In genomic region chr5:37248970-37249819, GRCh38 we compare ENCODE assay signal across 8 cellular contexts. TPM values are rescaled to one million over a fixed set of nuclear protein-coding genes. Genes with fewer than 3 reads are reported as not detected.
DNase-seq lines count a peak whose midpoint lies in the region; ATAC-seq, FAIRE-seq and TF ChIP-seq lines count a peak whose summit lies in the region.

Gene CPLANE1, minus strand, starts transcription at chr5:37249376. Its CDS starts 1,678 bp downstream, at chr5:37247698.

- H3K9ac ChIP-seq in astrocyte (ENCODE audit: low read length), result peak within 1 kb of the TSS; percentile 95

- H3K27ac Mint-ChIP-seq in T-helper 17 cell (peak within 1 kb of the TSS; percentile 90), astrocyte (ENCODE audit: unreplicated experiment) (peak within 1 kb of the TSS; percentile 84)

- H3K36me3 Mint-ChIP-seq in T-helper 17 cell (ENCODE audit: low read depth) (no peaks in the 10 kb centered on the region), astrocyte (ENCODE audit: low read depth, unreplicated experiment) (no peaks in the 10 kb centered on the region)

- H3K4me1 Mint-ChIP-seq in T-helper 17 cell, result peaks cover 6% of the 10 kb centered on the region
- H3K4me1 Mint-ChIP-seq in astrocyte (ENCODE audit: low read depth, unreplicated experiment), result peaks cover 4% of the 10 kb centered on the region

- H3K4me3 ChIP-seq in GM12875 (ENCODE audit: low read depth, low read length) (peak within 1 kb of the TSS; percentile 91), astrocyte (ENCODE audit: insufficient read depth, low read depth, low read length) (peak within 1 kb of the TSS; percentile 89)

- H3K4me1 ChIP-seq in astrocyte (ENCODE audit: insufficient read depth, low read length), result peaks cover 4% of the 10 kb centered on the region

- TF ChIP-seq CTCF in GM12875 (IDR thresholded peaks at IDR 0.05; ENCODE audit: borderline replicate concordance, insufficient read depth, low read depth, low read length) (0 out of 2 replicates have a peak, but pooled peaks have one; percentile 10), astrocyte (IDR thresholded peaks at IDR 0.05; ENCODE audit: insufficient read depth, low read depth, low read length) (no peak)

- DNase-seq in NCI-H128 (lab: John Stamatoyannopoulos, UW; ENCODE audit: unreplicated experiment) (peak; percentile 75), T-helper 17 cell (peak; percentile 21 to 39 (median 24)), astrocyte (ENCODE audit: low read depth) (peak; percentile 73), hepatic stellate cell (ENCODE audit: low spot score) (peak; percentile 79), retina (peak; percentile 95), OCI-M1 (lab: John Stamatoyannopoulos, UW) (no peak)

- no peaks in the 10 kb centered on the region for H3K27me3 ChIP-seq in astrocyte (ENCODE audit: insufficient read depth, low read length)

- H3K9me3 ChIP-seq in T-helper 17 cell (ENCODE audit: control insufficient read depth, low read length, poor library complexity, severe bottlenecking) (no peaks in the 10 kb centered on the region), astrocyte (ENCODE audit: insufficient read depth, low read depth, low read length) (no peaks in the 10 kb centered on the region)

- H3K27me3 Mint-ChIP-seq in T-helper 17 cell (no peaks in the 10 kb centered on the region), astrocyte (ENCODE audit: low read depth, unreplicated experiment) (no peaks in the 10 kb centered on the region)

- peaks cover 5% of the 10 kb centered on the region for H3K9me3 Mint-ChIP-seq in astrocyte (ENCODE audit: unreplicated experiment)

- ATAC-seq in HG02610 (IDR thresholded peaks at IDR 0.05; ENCODE audit: unreplicated experiment) (peak; percentile 93), T-helper 17 cell (peak; percentile 84)

- H3K36me3 ChIP-seq in astrocyte (ENCODE audit: insufficient read depth, low read length), result no peaks in the 10 kb centered on the region

- peak within 1 kb of the TSS; percentile 93 for H2AFZ ChIP-seq in astrocyte (ENCODE audit: low read depth, low read length)

- peak within 1 kb of the TSS; percentile 94 for H3K4me3 Mint-ChIP-seq in T-helper 17 cell
- peak within 1 kb of the TSS; percentile 88 for H3K4me3 Mint-ChIP-seq in astrocyte (ENCODE audit: unreplicated experiment)

- H4K20me1 ChIP-seq in astrocyte (ENCODE audit: insufficient read depth, low read length), result no peaks in the 10 kb centered on the region

- H3K27ac ChIP-seq in astrocyte (ENCODE audit: low read depth, low read length), result peak within 1 kb of the TSS; percentile 91

- no peak for FAIRE-seq in astrocyte (lab: Jason Lieb, UNC)

- H3K79me2 ChIP-seq in astrocyte (ENCODE audit: insufficient read depth, low read length), result peaks cover 31% of the 10 kb centered on the region

- peak within 1 kb of the TSS; percentile 94 for H3K4me2 ChIP-seq in astrocyte (ENCODE audit: low read length)

RNA-seq across cellular contexts. Expression of gene CPLANE1, which starts in this region (rescaled TPM):
- total RNA-seq in T-helper 17 cell (1 to 10 TPM; 6.0 to 8.4 TPM), astrocyte (21.4 and 21.8 TPM in 2 replicates)
